ENCODE assay signal across 9 cellular contexts in genomic region chr1:12619396-12620141, GRCh38. TPM values are rescaled to one million over a fixed set of nuclear protein-coding genes. Genes with fewer than 3 reads are reported as not detected.
A peak's percentile ranks its signal among the peaks of the same experiment; 100 is the strongest.
DNase-seq lines count a peak whose midpoint lies in the region; FAIRE-seq lines count a peak whose summit lies in the region.
"Had no signal": no experiment of that assay in that cellular context is flagged by ENCODE, and none has a peak within 500 bp of the region (broad histone marks: within the 10 kb centered on the region; RNA-seq: fewer than 3 reads in every experiment).

No MANE protein-coding gene starts in this region.

- H3K27me3 ChIP-seq in Karpas-422 (ENCODE audit: low read length) (0 out of 2 replicates have a peak, but pooled peaks cover 3% of the 10 kb centered on the region), neuronal stem cell (ENCODE audit: control insufficient read depth in 3 of 3, insufficient read depth in 3 of 3, low read depth in 1 of 3, low read length in 3 of 3) (peaks cover 0 to 55% (median 9%) of the 10 kb centered on the region in 3 experiments)

- H3K27ac ChIP-seq in Karpas-422 (ENCODE audit: low read length) (no peak overlapping the region), neuronal stem cell (replicated peaks; ENCODE audit: low read length) (no peak overlapping the region)

- no peak overlapping the region for H4K8ac ChIP-seq in neuronal stem cell (ENCODE audit: low read depth, low read length)

- H3K4me3 ChIP-seq in Karpas-422 (ENCODE audit: low read length) (peak overlapping the region; percentile 67; the same call in 1 of the 2 replicates), neuronal stem cell (ENCODE audit: low read length in 2 of 2) (peak overlapping the region; percentile 17 to 65)

- H3K36me3 ChIP-seq in Karpas-422 (ENCODE audit: insufficient read depth, low read length) (no peaks in the 10 kb centered on the region), neuronal stem cell (replicated peaks in 1 of 2; ENCODE audit: control insufficient read depth in 2 of 2, insufficient read depth in 2 of 2, low read length in 2 of 2) (no peaks in the 10 kb centered on the region)

- no peak overlapping the region for H2AK5ac ChIP-seq in neuronal stem cell (ENCODE audit: low read depth, low read length)

- peak overlapping the region; percentile 56; the same call in 1 of the 2 replicates for H2AFZ ChIP-seq in Karpas-422 (ENCODE audit: low read length)
- peak overlapping the region; percentile 97 for H2AFZ ChIP-seq in neuronal stem cell (ENCODE audit: low read length)

- WGBS in neuronal stem cell (ENCODE audit: extremely low coverage in 2 of 2, insufficient read length in 2 of 2, insufficient replicate concordance in 1 of 2), 2 donors: no CpG with 5 or more reads among the region's 25 CpGs

- no peak overlapping the region for H3K4ac ChIP-seq in neuronal stem cell (ENCODE audit: low read length)

- H3K4me1 ChIP-seq in Karpas-422 (ENCODE audit: low read length): peaks cover 29% of the 10 kb centered on the region
- peaks cover 20 to 25% of the 10 kb centered on the region in 2 donors for H3K4me1 ChIP-seq in neuronal stem cell (ENCODE audit: control insufficient read depth in 2 of 2, insufficient read depth in 1 of 2, low read depth in 1 of 2, low read length in 2 of 2)

- no peak overlapping the region for H4K91ac ChIP-seq in neuronal stem cell (ENCODE audit: low read depth, low read length, poor library complexity)

- peak overlapping the region; percentile 48; the same call in 1 of the 2 replicates for H3K9ac ChIP-seq in Karpas-422 (ENCODE audit: low read length)
- peak overlapping the region; percentile 15 for H3K9ac ChIP-seq in neuronal stem cell (ENCODE audit: low read depth, low read length, poor library complexity)

- no peak overlapping the region for H2BK120ac ChIP-seq in neuronal stem cell (ENCODE audit: low read depth, low read length)

- no peak overlapping the region for H2BK12ac ChIP-seq in neuronal stem cell (ENCODE audit: low read length)

- H3K9me2 ChIP-seq in Karpas-422 (replicated peaks; ENCODE audit: insufficient read depth, low read length): no peaks in the 10 kb centered on the region

- no peak for FAIRE-seq in frontal cortex (lab: Jason Lieb, UNC)
- FAIRE-seq: A204.1 had no signal

- peak overlapping the region; percentile 66 for H3K18ac ChIP-seq in neuronal stem cell (ENCODE audit: low read length)

- no peaks in the 10 kb centered on the region; the same call in 1 of the 2 replicates for H4K20me1 ChIP-seq in Karpas-422 (ENCODE audit: insufficient read depth, low read depth, low read length)

- no peaks in the 10 kb centered on the region for H3K79me2 ChIP-seq in Karpas-422 (ENCODE audit: low read length)

- no peak overlapping the region for H3K14ac ChIP-seq in neuronal stem cell (ENCODE audit: low read length)

- H3K4me2 ChIP-seq in Karpas-422 (ENCODE audit: low read depth, low read length, poor library complexity, severe bottlenecking) (peak overlapping the region; percentile 80), neuronal stem cell (ENCODE audit: insufficient read depth, low read length, poor library complexity, severe bottlenecking) (peak overlapping the region; percentile 90)

- H3K9me3 ChIP-seq in Karpas-422 (ENCODE audit: low read length): no peaks in the 10 kb centered on the region
- no peaks in the 10 kb centered on the region for H3K9me3 ChIP-seq in neuronal stem cell (replicated peaks in 1 of 2; ENCODE audit: control insufficient read depth in 2 of 2, insufficient read depth in 1 of 2, low read depth in 1 of 2, low read length in 2 of 2)

- peak overlapping the region; percentile 8 for H2BK15ac ChIP-seq in neuronal stem cell (ENCODE audit: low read length)

- DNase-seq in DMS79 treated with DMSO at 0.1 percent for 48 hours (lab: John Stamatoyannopoulos, UW) (peak; percentile 50), DMS79 (lab: John Stamatoyannopoulos, UW) (no peak), Karpas-422 (peak; percentile 87), SK-N-DZ (ENCODE audit: low spot score) (peak; percentile 63), frontal cortex (ENCODE audit: low spot score in 2 of 2) (peak; percentile 73 to 83), neuronal stem cell (ENCODE audit: low spot score) (peak; percentile 80), superior temporal gyrus (ENCODE audit: extremely low spot score) (peak; percentile 88)
- DNase-seq in activated naive CD4-positive, alpha-beta T cell treated with Interleukin-2 at 50 U/mL for 16 hours: peak; percentile 82

- H2BK5ac ChIP-seq in neuronal stem cell (ENCODE audit: low read length): no peak overlapping the region

- peak overlapping the region; percentile 51 for H3K23ac ChIP-seq in neuronal stem cell (ENCODE audit: low read depth, low read length, poor library complexity)

- H3K79me1 ChIP-seq in neuronal stem cell (ENCODE audit: low read depth, low read length): no peaks in the 10 kb centered on the region

RNA-seq across cellular contexts. Expression of gene DHRS3, which starts 1.6 kb away (rescaled TPM):
- 0.19 TPM in 1 of 2 replicates, not detected in the other for total RNA-seq in Karpas-422 (2014; rRNA removed; shearing (Covaris generic); ENCODE audit: low replicate concordance)
- polyA plus RNA-seq in SK-N-DZ (2014; cell fraction: cytosol; rRNA removed): not detected in 2 replicates
- polyA plus RNA-seq in SK-N-DZ (2014; cell fraction: nucleus; rRNA removed): not detected in 2 replicates
- 13.0 TPM for total RNA-seq in frontal cortex
- polyA plus RNA-seq in neuronal stem cell (2013, experiment 1 of 2): 0.75 TPM
- polyA plus RNA-seq in neuronal stem cell (2013, experiment 2 of 2): 0.76 TPM

RNA-seq across cellular contexts. Expression of gene AADACL4, which starts 24.3 kb away (rescaled TPM):
- not detected in 2 replicates for total RNA-seq in Karpas-422 (2014; rRNA removed; shearing (Covaris generic); ENCODE audit: low replicate concordance)
- not detected in 2 replicates for polyA plus RNA-seq in SK-N-DZ (2014; cell fraction: cytosol; rRNA removed)
- not detected in 2 replicates for polyA plus RNA-seq in SK-N-DZ (2014; cell fraction: nucleus; rRNA removed)
- not detected for total RNA-seq in frontal cortex
- not detected for polyA plus RNA-seq in neuronal stem cell (2013, experiment 1 of 2)
- not detected for polyA plus RNA-seq in neuronal stem cell (2013, experiment 2 of 2)

Comparison
In these comparisons a context has a peak if more than half of its experiments do, and no peak if none do; other contexts are left out.
1. RNA of gene DHRS3, which starts 1.6 kb away (total RNA-seq): 13.0 TPM in frontal cortex (single experiment); 0.19 TPM in Karpas-422; every median in the first group is over 10 times any median in the second.